20 cellular contexts compared by ENCODE assay signal in genomic region chr9:97041898-97042297, GRCh38. TPM values are rescaled to one million over a fixed set of nuclear protein-coding genes. Genes with fewer than 3 reads are reported as not detected.
DNase-seq lines count a peak whose midpoint lies in the region; ATAC-seq and TF ChIP-seq lines count a peak whose summit lies in the region.
"Had no signal": no experiment of that assay in that cellular context is flagged by ENCODE, and none has a peak within 500 bp of the region (broad histone marks: within the 10 kb centered on the region; RNA-seq: fewer than 3 reads in every experiment).

No MANE protein-coding gene starts in this region.

- TF ChIP-seq CTCF in PC-3 (conservative IDR thresholded peaks at IDR 0.05; ENCODE audit: low read depth, low read length) (no peak), type B pancreatic cell (conservative IDR thresholded peaks at IDR 0.05) (no peak), prostate gland (IDR thresholded peaks at IDR 0.05) (no peak)

- POLR2A ChIA-PET in PC-3 (lab: Charles Lee; ENCODE audit: unreplicated experiment), result interaction anchor here (0.7 kb wide), 1 partner anchor 63 kb away, joined by 3 read pairs; no protein-coding TSS in a partner anchor

- H3K27ac ChIP-seq in PC-3 (ENCODE audit: low read length) (peak overlapping the region; percentile 70), prostate gland (no peak overlapping the region)

- H3K9me3 ChIP-seq in PC-3 (ENCODE audit: low read length) (no peaks in the 10 kb centered on the region), prostate gland (no peaks in the 10 kb centered on the region)

- H3K4me3 ChIP-seq in PC-3 (ENCODE audit: low read length) (no peak overlapping the region), prostate gland (no peak overlapping the region)

- ATAC-seq in PC-3 (peak; percentile 39), HG02623 (IDR thresholded peaks at IDR 0.05; ENCODE audit: unreplicated experiment) (no peak)
- ATAC-seq: stimulated activated naive CD8-positive, alpha-beta T cell treated with anti-CD3 and anti-CD28 coated beads, Interleukin-15, amount 100 ng/mL, for 72 hours had no signal

- intact Hi-C loops in PC-3 (cut with micrococcal nuclease), result loop anchor here (10.0 kb wide), 1 partner anchor 187 kb away; the partner anchor contains the start of gene ZNF782
- intact Hi-C loops in prostate gland (cut with DNase I), result no loop called here

- H3K36me3 ChIP-seq in PC-3 (ENCODE audit: low read depth, low read length) (no peaks in the 10 kb centered on the region), prostate gland (no peaks in the 10 kb centered on the region)

- CTCF ChIA-PET in PC-3 (lab: Charles Lee), result no interaction called here

- no peaks in the 10 kb centered on the region for H3K9me3 Mint-ChIP-seq in type B pancreatic cell
- H3K9me3 Mint-ChIP-seq: activated CD4-positive, alpha-beta T cell treated with anti-CD3 and anti-CD28 coated beads, Interleukin-2, amount 10 ng/mL, durations not matched to agents 7 days and 5 days; stimulated activated naive CD8-positive, alpha-beta T cell treated with anti-CD3 and anti-CD28 coated beads, Interleukin-15, amount 100 ng/mL, for 72 hours had no signal

- TF ChIP-seq POLR2A in prostate gland (IDR thresholded peaks at IDR 0.05), result no peak

- H3K36me3 Mint-ChIP-seq in type B pancreatic cell, result no peaks in the 10 kb centered on the region
- H3K36me3 Mint-ChIP-seq: memory B cell had no signal

- H3K4me1 ChIP-seq in PC-3 (ENCODE audit: insufficient read depth, low read length), result peaks cover 34% of the 10 kb centered on the region
- no peaks in the 10 kb centered on the region for H3K4me1 ChIP-seq in prostate gland (replicated peaks)

- H3K27me3 Mint-ChIP-seq in type B pancreatic cell, result peaks cover 42% of the 10 kb centered on the region

- H3F3A ChIP-seq in PC-3 (ENCODE audit: low read length, unreplicated experiment), result no peaks in the 10 kb centered on the region

- H3K4me3 Mint-ChIP-seq in type B pancreatic cell, result peak overlapping the region; percentile 44
- H3K4me3 Mint-ChIP-seq: activated CD4-positive, alpha-beta T cell treated with anti-CD3 and anti-CD28 coated beads, Interleukin-2, amount 10 ng/mL, durations not matched to agents 7 days and 5 days; B cell; memory B cell; nephron progenitor cell; stimulated activated naive CD8-positive, alpha-beta T cell treated with anti-CD3 and anti-CD28 coated beads, Interleukin-15, amount 100 ng/mL, for 72 hours had no signal

- H3K4me2 ChIP-seq in PC-3 (ENCODE audit: low read length), result peak overlapping the region; percentile 53

- no peak overlapping the region for H3K9ac ChIP-seq in PC-3 (ENCODE audit: low read length)

- peak overlapping the region; percentile 72 for H3K27ac Mint-ChIP-seq in type B pancreatic cell
- H3K27ac Mint-ChIP-seq: activated CD4-positive, alpha-beta T cell treated with anti-CD3 and anti-CD28 coated beads, Interleukin-2, amount 10 ng/mL, durations not matched to agents 7 days and 5 days; B cell; memory B cell; nephron progenitor cell; progenitor cell of endocrine pancreas; stimulated activated naive CD8-positive, alpha-beta T cell treated with anti-CD3 and anti-CD28 coated beads, Interleukin-15, amount 100 ng/mL, for 72 hours had no signal

- H3K9me2 ChIP-seq in PC-3 (replicated peaks; ENCODE audit: low read length), result no peaks in the 10 kb centered on the region

- no peaks in the 10 kb centered on the region for H3K79me2 ChIP-seq in PC-3 (ENCODE audit: low read length)

- no TSS peak for BruUV-seq in PC-3 (replicated peaks; lab: Mats Ljungman, UMichigan)

- no peaks in the 10 kb centered on the region for H4K20me1 ChIP-seq in PC-3 (ENCODE audit: low read length)

- DNase-seq in SIG-M5 treated with dmso at 0.1 percent for 504 hours (lab: John Stamatoyannopoulos, UW; ENCODE audit: unreplicated experiment) (peak; percentile 50), SIG-M5 (lab: John Stamatoyannopoulos, UW) (no peak), PC-3 (peak; percentile 91), foreskin melanocyte (peak; percentile 59), type B pancreatic cell (ENCODE audit: extremely low spot score, unreplicated experiment) (no peak), prostate gland (ENCODE audit: low spot score) (no peak), occipital lobe (lab: John Stamatoyannopoulos, UW) (no peak)
- DNase-seq: 8988T; activated CD4-positive, alpha-beta T cell treated with anti-CD3 and anti-CD28 coated beads, Interleukin-2, amount 10 ng/mL, durations not matched to agents 7 days and 5 days; effector memory CD4-positive, alpha-beta T cell; EL; NCI-H1694 treated with DMSO at 0.1 percent for 48 hours; nephron progenitor cell; stimulated activated CD4-positive, alpha-beta T cell treated with anti-CD3 and anti-CD28 coated beads, Interleukin-4, amount 100 ng/mL, for 24 hours; stimulated activated naive CD8-positive, alpha-beta T cell treated with anti-CD3 and anti-CD28 coated beads, Interleukin-15, amount 100 ng/mL, for 72 hours had no signal

- H3K4me1 Mint-ChIP-seq in type B pancreatic cell (ENCODE audit: unreplicated experiment), result peaks cover 15% of the 10 kb centered on the region

- 47% methylated on average over 2 of the region's 2 CpGs for WGBS in prostate gland

- 0 out of 2 replicates have a peak overlapping the region, but pooled peaks have one; percentile 47 for H2AFZ ChIP-seq in PC-3 (ENCODE audit: low read length)

- H3K27me3 ChIP-seq in PC-3 (ENCODE audit: low read length) (no peaks in the 10 kb centered on the region), prostate gland (replicated peaks; ENCODE audit: insufficient read depth) (no peaks in the 10 kb centered on the region)

RNA-seq across cellular contexts. Expression of gene CTSV, which starts 3.0 kb away (rescaled TPM):
- total RNA-seq in PC-3 (2014; rRNA removed), result 11.4 and 12.2 TPM in 2 replicates
- 6.7 and 11.3 TPM in 2 replicates for total RNA-seq in type B pancreatic cell (ENCODE audit: low replicate concordance)
- total RNA-seq in prostate gland, result 100 to 1,000 TPM in 1 of 2 donors, 1 to 10 TPM in 1; 1.3 to 277 TPM
- total RNA-seq in occipital lobe, result 0.94 TPM
- total RNA-seq: B cell, ureter had no signal

Comparison
In these comparisons a context has a peak if more than half of its experiments do, and no peak if none do; other contexts are left out.
1. DNase-seq: peak in SIG-M5 treated with dmso at 0.1 percent for 504 hours (single experiment), PC-3 (single experiment) and foreskin melanocyte (single experiment); none in SIG-M5 (single experiment), type B pancreatic cell (single experiment), prostate gland (single experiment) and occipital lobe (single experiment).